25 cellular contexts compared by ENCODE assay signal in genomic region chr11:78954261-78954660, GRCh38.
DNase-seq lines count a peak whose midpoint lies in the region; ATAC-seq and TF ChIP-seq lines count a peak whose summit lies in the region.
"Had no signal": no experiment of that assay in that cellular context is flagged by ENCODE, and none has a peak within 500 bp of the region (broad histone marks: within the 10 kb centered on the region; RNA-seq: fewer than 3 reads in every experiment).

No MANE protein-coding gene starts in this region.

- H2AFZ ChIP-seq in PC-3 (ENCODE audit: low read length) = no peak overlapping the region; the same call in 1 of the 2 replicates

- H3K4me1 ChIP-seq in PC-3 (ENCODE audit: insufficient read depth, low read length) (peaks cover 62% of the 10 kb centered on the region), upper lobe of left lung (no peaks in the 10 kb centered on the region)
- H3K4me1 ChIP-seq: vagina had no signal

- peak overlapping the region; percentile 25 for H3K9ac ChIP-seq in PC-3 (ENCODE audit: low read length)

- peak; percentile 51 for ATAC-seq in Right ventricle myocardium inferior
- peak; percentile 50 for ATAC-seq in PC-3
- ATAC-seq in upper lobe of left lung (ENCODE audit: low FRiP score in 2 of 2) = no peak
- ATAC-seq in GM21576 (IDR thresholded peaks at IDR 0.05; ENCODE audit: unreplicated experiment) = no peak
- ATAC-seq: left lobe of liver, Panc1, sciatic nerve had no signal

- no peak for TF ChIP-seq CTCF in PC-3 (conservative IDR thresholded peaks at IDR 0.05; ENCODE audit: low read depth, low read length)
- TF ChIP-seq CTCF in upper lobe of left lung (IDR thresholded peaks at IDR 0.05) = no peak

- H3K4me3 ChIP-seq in PC-3 (ENCODE audit: low read length) (no peak overlapping the region), upper lobe of left lung (no peak overlapping the region)
- H3K4me3 ChIP-seq: thoracic aorta, vagina had no signal

- H3K9me2 ChIP-seq in PC-3 (replicated peaks; ENCODE audit: low read length) = no peaks in the 10 kb centered on the region

- H3K27me3 ChIP-seq in PC-3 (ENCODE audit: low read length) (no peaks in the 10 kb centered on the region), upper lobe of left lung (no peaks in the 10 kb centered on the region)
- H3K27me3 ChIP-seq: brain microvascular endothelial cell, vagina had no signal

- H3K4me2 ChIP-seq in PC-3 (ENCODE audit: low read length) = no peak overlapping the region

- DNase-seq in Right ventricle myocardium inferior (ENCODE audit: missing footprints) = no peak
- no peak for DNase-seq in cardiac septum (ENCODE audit: low spot score)
- peak; percentile 36 for DNase-seq in PC-3
- peak; percentile 17 for DNase-seq in inferior parietal cortex (ENCODE audit: extremely low spot score)
- DNase-seq in upper lobe of left lung = no peak
- DNase-seq in foreskin melanocyte = no peak
- no peak for DNase-seq in NCI-H1105 (lab: John Stamatoyannopoulos, UW)
- DNase-seq: activated CD4-positive, alpha-beta T cell treated with anti-CD3 and anti-CD28 coated beads for 48 hours; activated T-cell treated with anti-CD3 and anti-CD28 coated beads for 4 hours; amniotic stem cell; brain microvascular endothelial cell; CD8-positive, alpha-beta memory T cell; DMS 273 treated with DMSO at 0.1 percent for 48 hours; GOT3; mesendoderm; NCI-H524 treated with DMSO at 0.1 percent for 48 hours; posterior cingulate gyrus; SHP77 treated with DMSO at 0.1 percent for 48 hours; stimulated activated CD8-positive, alpha-beta memory T cell treated with anti-CD3 and anti-CD28 coated beads, Interleukin-4, amount 100 ng/mL, for 48 hours had no signal

- TF ChIP-seq POLR2A in upper lobe of left lung (IDR thresholded peaks at IDR 0.05) = no peak

- CTCF ChIA-PET in PC-3 (lab: Charles Lee) = no interaction called here

- TF ChIP-seq EP300 in upper lobe of left lung (IDR thresholded peaks at IDR 0.05) = no peak

- WGBS in upper lobe of left lung, 2 donors = 39 to 40% methylated on average over 2 of the region's 2 CpGs

- H3K27ac ChIP-seq in PC-3 (ENCODE audit: low read length) (peak overlapping the region; percentile 50), upper lobe of left lung (no peak overlapping the region)
- H3K27ac ChIP-seq: brain microvascular endothelial cell, thoracic aorta, vagina had no signal

- H3K79me2 ChIP-seq in PC-3 (ENCODE audit: low read length) = peaks cover 66% of the 10 kb centered on the region

- H3K9me3 ChIP-seq in PC-3 (ENCODE audit: low read length) (no peaks in the 10 kb centered on the region), upper lobe of left lung (no peaks in the 10 kb centered on the region)
- H3K9me3 ChIP-seq: thoracic aorta, vagina had no signal

- POLR2A ChIA-PET in PC-3 (lab: Charles Lee; ENCODE audit: unreplicated experiment) = no interaction called here

- H3F3A ChIP-seq in PC-3 (ENCODE audit: low read length, unreplicated experiment) = peaks cover 7% of the 10 kb centered on the region

- H4K20me1 ChIP-seq in PC-3 (ENCODE audit: low read length) = no peaks in the 10 kb centered on the region

- BruUV-seq in PC-3 (replicated peaks; lab: Mats Ljungman, UMichigan) = no TSS peak

- intact Hi-C loops in Right ventricle myocardium inferior (cut with DNase I) = loop anchor here (5.0 kb wide), 1 partner anchor 152 kb away; no protein-coding TSS in a partner anchor
- intact Hi-C loops in cardiac septum (cut with DNase I) = no loop called here
- intact Hi-C loops in PC-3 (cut with micrococcal nuclease) = no loop called here

- H3K36me3 ChIP-seq in PC-3 (ENCODE audit: low read depth, low read length) = no peaks in the 10 kb centered on the region
- no peaks in the 10 kb centered on the region for H3K36me3 ChIP-seq in upper lobe of left lung
- H3K36me3 ChIP-seq: brain microvascular endothelial cell, thoracic aorta, vagina had no signal

Comparison
In these comparisons a context has a peak if more than half of its experiments do, and no peak if none do; other contexts are left out.
1. ATAC-seq: peak in Right ventricle myocardium inferior (single experiment) and PC-3 (single experiment); none in upper lobe of left lung (0 of 2) and GM21576 (single experiment).
2. DNase-seq: peak in PC-3 (single experiment) and inferior parietal cortex (single experiment); none in Right ventricle myocardium inferior (single experiment), cardiac septum (single experiment), upper lobe of left lung (0 of 2), foreskin melanocyte (single experiment) and NCI-H1105 (single experiment).